In the genomic region with DNA sequence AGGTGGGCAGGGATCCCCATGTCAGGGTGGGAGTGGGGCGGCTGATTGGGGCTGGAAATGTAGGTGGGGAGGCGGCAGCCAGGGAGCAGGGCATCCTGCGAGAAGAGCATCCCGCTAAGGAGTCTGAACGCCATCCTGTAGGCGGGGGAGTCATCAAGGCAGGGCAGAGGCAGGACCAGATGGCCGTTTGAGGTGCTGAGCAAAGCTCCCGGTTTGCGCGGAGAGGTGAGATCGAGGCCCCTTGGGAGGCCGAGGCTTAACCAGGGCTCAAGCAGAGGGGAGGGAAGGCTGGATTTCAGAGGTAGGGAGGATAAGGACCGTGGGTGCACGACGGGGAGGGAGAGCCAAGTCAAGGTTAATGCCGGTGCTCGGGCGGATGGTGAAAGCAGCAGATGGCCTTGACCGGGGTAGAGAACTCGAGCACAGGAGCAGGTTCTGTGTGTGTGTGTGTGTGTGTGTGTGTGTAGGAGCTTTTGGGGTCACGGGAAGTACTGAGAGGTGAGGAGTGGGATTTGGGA, we compare ENCODE assay signal across 1 cellular context.
TF ChIP-seq lines count a peak whose summit lies in the region.

No MANE protein-coding gene starts in this region.

TF ChIP-seq in GM23338, 12 proteins besides CTCF, POLR2A, EP300 and RAD21 (continued from another document):
- TF ChIP-seq, protein P1, sequence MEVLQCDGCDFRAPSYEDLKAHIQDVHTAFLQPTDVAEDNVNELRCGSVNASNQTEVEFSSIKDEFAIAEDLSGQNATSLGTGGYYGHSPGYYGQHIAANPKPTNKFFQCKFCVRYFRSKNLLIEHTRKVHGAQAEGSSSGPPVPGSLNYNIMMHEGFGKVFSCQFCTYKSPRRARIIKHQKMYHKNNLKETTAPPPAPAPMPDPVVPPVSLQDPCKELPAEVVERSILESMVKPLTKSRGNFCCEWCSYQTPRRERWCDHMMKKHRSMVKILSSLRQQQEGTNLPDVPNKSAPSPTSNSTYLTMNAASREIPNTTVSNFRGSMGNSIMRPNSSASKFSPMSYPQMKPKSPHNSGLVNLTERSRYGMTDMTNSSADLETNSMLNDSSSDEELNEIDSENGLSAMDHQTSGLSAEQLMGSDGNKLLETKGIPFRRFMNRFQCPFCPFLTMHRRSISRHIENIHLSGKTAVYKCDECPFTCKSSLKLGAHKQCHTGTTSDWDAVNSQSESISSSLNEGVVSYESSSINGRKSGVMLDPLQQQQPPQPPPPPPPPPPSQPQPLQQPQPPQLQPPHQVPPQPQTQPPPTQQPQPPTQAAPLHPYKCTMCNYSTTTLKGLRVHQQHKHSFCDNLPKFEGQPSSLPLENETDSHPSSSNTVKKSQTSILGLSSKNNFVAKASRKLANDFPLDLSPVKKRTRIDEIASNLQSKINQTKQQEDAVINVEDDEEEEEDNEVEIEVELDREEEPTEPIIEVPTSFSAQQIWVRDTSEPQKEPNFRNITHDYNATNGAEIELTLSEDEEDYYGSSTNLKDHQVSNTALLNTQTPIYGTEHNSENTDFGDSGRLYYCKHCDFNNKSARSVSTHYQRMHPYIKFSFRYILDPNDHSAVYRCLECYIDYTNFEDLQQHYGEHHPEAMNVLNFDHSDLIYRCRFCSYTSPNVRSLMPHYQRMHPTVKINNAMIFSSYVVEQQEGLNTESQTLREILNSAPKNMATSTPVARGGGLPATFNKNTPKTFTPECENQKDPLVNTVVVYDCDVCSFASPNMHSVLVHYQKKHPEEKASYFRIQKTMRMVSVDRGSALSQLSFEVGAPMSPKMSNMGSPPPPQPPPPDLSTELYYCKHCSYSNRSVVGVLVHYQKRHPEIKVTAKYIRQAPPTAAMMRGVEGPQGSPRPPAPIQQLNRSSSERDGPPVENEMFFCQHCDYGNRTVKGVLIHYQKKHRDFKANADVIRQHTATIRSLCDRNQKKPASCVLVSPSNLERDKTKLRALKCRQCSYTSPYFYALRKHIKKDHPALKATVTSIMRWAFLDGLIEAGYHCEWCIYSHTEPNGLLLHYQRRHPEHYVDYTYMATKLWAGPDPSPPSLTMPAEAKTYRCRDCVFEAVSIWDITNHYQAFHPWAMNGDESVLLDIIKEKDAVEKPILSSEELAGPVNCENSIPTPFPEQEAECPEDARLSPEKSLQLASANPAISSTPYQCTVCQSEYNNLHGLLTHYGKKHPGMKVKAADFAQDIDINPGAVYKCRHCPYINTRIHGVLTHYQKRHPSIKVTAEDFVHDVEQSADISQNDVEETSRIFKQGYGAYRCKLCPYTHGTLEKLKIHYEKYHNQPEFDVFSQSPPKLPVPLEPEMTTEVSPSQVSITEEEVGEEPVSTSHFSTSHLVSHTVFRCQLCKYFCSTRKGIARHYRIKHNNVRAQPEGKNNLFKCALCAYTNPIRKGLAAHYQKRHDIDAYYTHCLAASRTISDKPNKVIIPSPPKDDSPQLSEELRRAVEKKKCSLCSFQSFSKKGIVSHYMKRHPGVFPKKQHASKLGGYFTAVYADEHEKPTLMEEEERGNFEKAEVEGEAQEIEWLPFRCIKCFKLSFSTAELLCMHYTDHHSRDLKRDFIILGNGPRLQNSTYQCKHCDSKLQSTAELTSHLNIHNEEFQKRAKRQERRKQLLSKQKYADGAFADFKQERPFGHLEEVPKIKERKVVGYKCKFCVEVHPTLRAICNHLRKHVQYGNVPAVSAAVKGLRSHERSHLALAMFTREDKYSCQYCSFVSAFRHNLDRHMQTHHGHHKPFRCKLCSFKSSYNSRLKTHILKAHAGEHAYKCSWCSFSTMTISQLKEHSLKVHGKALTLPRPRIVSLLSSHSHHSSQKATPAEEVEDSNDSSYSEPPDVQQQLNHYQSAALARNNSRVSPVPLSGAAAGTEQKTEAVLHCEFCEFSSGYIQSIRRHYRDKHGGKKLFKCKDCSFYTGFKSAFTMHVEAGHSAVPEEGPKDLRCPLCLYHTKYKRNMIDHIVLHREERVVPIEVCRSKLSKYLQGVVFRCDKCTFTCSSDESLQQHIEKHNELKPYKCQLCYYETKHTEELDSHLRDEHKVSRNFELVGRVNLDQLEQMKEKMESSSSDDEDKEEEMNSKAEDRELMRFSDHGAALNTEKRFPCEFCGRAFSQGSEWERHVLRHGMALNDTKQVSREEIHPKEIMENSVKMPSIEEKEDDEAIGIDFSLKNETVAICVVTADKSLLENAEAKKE (CRISPR knock-in tag; IDR thresholded peaks at IDR 0.05): no peak
